In the genomic region with DNA sequence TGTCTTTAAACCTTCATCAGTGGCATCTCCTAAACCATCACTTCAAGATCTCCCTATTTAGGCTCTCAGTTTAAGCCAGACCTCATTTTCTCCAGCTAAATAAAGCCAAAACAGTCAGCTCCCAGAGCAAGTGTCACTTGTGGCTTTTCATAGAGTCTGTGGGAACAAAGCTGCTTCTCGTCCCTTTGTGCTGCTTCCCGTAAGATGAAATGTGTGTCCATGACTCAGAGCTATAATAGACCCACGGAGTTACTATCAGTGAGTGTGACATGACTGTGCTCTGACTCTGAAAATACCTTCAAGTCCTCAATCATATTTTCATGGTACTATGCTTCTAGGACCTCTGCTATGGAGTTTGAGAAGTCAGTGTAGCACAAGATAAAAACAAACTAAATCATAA, we compare ENCODE assay signal across 16 cellular contexts. TPM values are rescaled to one million over a fixed set of nuclear protein-coding genes. Genes with fewer than 3 reads are reported as not detected.
DNase-seq lines count a peak whose midpoint lies in the region; ATAC-seq and TF ChIP-seq lines count a peak whose summit lies in the region.
"Had no signal": no experiment of that assay in that cellular context is flagged by ENCODE, and none has a peak within 500 bp of the region (broad histone marks: within the 10 kb centered on the region; RNA-seq: fewer than 3 reads in every experiment).

No MANE protein-coding gene starts in this region.

- no peaks in the 10 kb centered on the region for H3K9me3 ChIP-seq in aorta (ENCODE audit: control insufficient read depth, low read length)
- H3K9me3 ChIP-seq: adrenal gland had no signal

- H3K4me1 ChIP-seq in aorta (ENCODE audit: control insufficient read depth in 1 of 2, insufficient read depth in 2 of 2, low read length in 2 of 2) = no peaks in the 10 kb centered on the region
- H3K4me1 ChIP-seq: adrenal gland had no signal

- no peaks in the 10 kb centered on the region for H3K27me3 ChIP-seq in aorta (ENCODE audit: control insufficient read depth in 1 of 2, insufficient read depth in 2 of 2, low read length in 1 of 2)

- DNase-seq in Ammon's horn (ENCODE audit: low spot score) = peak; percentile 13
- DNase-seq in H4 (ENCODE audit: low spot score) = peak; percentile 67
- peak; percentile 74 for DNase-seq in astrocyte of the spinal cord (ENCODE audit: low read depth, low spot score)
- DNase-seq in kidney tubule cell (ENCODE audit: low spot score) = peak; percentile 71
- DNase-seq in aorta = no peak
- no peak for DNase-seq in superior temporal gyrus (ENCODE audit: extremely low spot score)
- DNase-seq in DMS79 treated with DMSO at 0.1 percent for 48 hours (lab: John Stamatoyannopoulos, UW) = no peak
- DNase-seq: activated CD8-positive, alpha-beta T cell treated with anti-CD3 and anti-CD28 coated beads, Interleukin-2, amount 10 ng/mL, durations not matched to agents 7 days and 5 days; adrenal gland; Calu3; endodermal cell; NCI-H1417; NCI-H774; T-helper 17 cell had no signal

- 55 to 58% methylated on average over 3 of the region's 3 CpGs for WGBS in aorta, 2 donors

- TF ChIP-seq CTCF in astrocyte of the spinal cord (IDR thresholded peaks at IDR 0.05; ENCODE audit: low read depth, low read length) = no peak

- H3K27ac ChIP-seq in aorta (ENCODE audit: low read depth in 1 of 2, low read length in 2 of 2) = no peak overlapping the region
- H3K27ac ChIP-seq: adrenal gland had no signal

- in situ Hi-C loops in astrocyte of the spinal cord (cut with HindIII; ENCODE audit: low sequenced_read_pairs) = no loop called here

- H3K36me3 ChIP-seq in aorta (ENCODE audit: control insufficient read depth in 1 of 2, insufficient read depth in 2 of 2, low read length in 1 of 2) = no peaks in the 10 kb centered on the region
- H3K36me3 ChIP-seq: adrenal gland had no signal

- intact Hi-C loops in aorta (cut with DNase I) = no loop called here

- H3K4me3 ChIP-seq in astrocyte of the spinal cord (ENCODE audit: low read depth, low read length) (no peak overlapping the region), aorta (ENCODE audit: low read length in 2 of 2) (no peak overlapping the region)
- H3K4me3 ChIP-seq: adrenal gland, skin epidermis had no signal

- ATAC-seq in aorta (ENCODE audit: low FRiP score) (no peak), HG03108 (IDR thresholded peaks at IDR 0.05; ENCODE audit: unreplicated experiment) (no peak)
- ATAC-seq: activated CD8-positive, alpha-beta T cell treated with anti-CD3 and anti-CD28 coated beads, Interleukin-2, amount 10 ng/mL, durations not matched to agents 7 days and 5 days; T-helper 17 cell had no signal

RNA-seq across cellular contexts. Expression of gene SLN, which starts 57.3 kb away (rescaled TPM):
- 1.9 TPM in 1 of 2 replicates, not detected in the other for total RNA-seq in H4 (2014; rRNA removed; shearing (Covaris generic))
- total RNA-seq in aorta = 1 to 10 TPM; 1.0 to 7.7 TPM
- polyA plus RNA-seq in aorta = not detected
- total RNA-seq: activated CD8-positive, alpha-beta T cell treated with anti-CD3 and anti-CD28 coated beads, Interleukin-2, amount 10 ng/mL, durations not matched to agents 7 days and 5 days; Calu3; endodermal cell; T-helper 17 cell had no signal

Comparison
In these comparisons a context has a peak if more than half of its experiments do, and no peak if none do; other contexts are left out.
1. DNase-seq: peak in Ammon's horn (single experiment), H4 (single experiment), astrocyte of the spinal cord (single experiment) and kidney tubule cell (single experiment); none in aorta (0 of 2), superior temporal gyrus (single experiment) and DMS79 treated with DMSO at 0.1 percent for 48 hours (single experiment).